Comparison of ENCODE assay signal across 17 cellular contexts in genomic region chr20:5095454-5095853, GRCh38.
"Had no signal": no experiment of that assay in that cellular context is flagged by ENCODE, and none has a peak within 500 bp of the region (broad histone marks: within the 10 kb centered on the region; RNA-seq: fewer than 3 reads in every experiment).

No MANE protein-coding gene starts in this region.

- H3K27me3 Mint-ChIP-seq: activated CD4-positive, alpha-beta memory T cell treated with anti-CD3 and anti-CD28 coated beads, Interleukin-2, amount 10 ng/mL, durations not matched to agents 7 days and 5 days; naive B cell had no signal

- H3K4me3 Mint-ChIP-seq: activated CD4-positive, alpha-beta memory T cell treated with anti-CD3 and anti-CD28 coated beads, Interleukin-2, amount 10 ng/mL, durations not matched to agents 7 days and 5 days had no signal

- H3K27ac Mint-ChIP-seq: activated CD4-positive, alpha-beta memory T cell treated with anti-CD3 and anti-CD28 coated beads, Interleukin-2, amount 10 ng/mL, durations not matched to agents 7 days and 5 days had no signal

- H3K9me3 ChIP-seq: colonic mucosa, esophagus squamous epithelium, psoas muscle, sigmoid colon, SJCRH30, spleen, tibial artery, uterus had no signal

- H3K27me3 ChIP-seq: colonic mucosa, esophagus squamous epithelium, sigmoid colon, SJCRH30, spleen, tibial artery, uterus had no signal

- H3K36me3 ChIP-seq: colonic mucosa had no signal

- H3K4me1 ChIP-seq: colonic mucosa, esophagus squamous epithelium, psoas muscle, sigmoid colon, SJCRH30, tibial artery, uterus had no signal

- H3K4me3 ChIP-seq: colonic mucosa, esophagus squamous epithelium, psoas muscle, sigmoid colon, SJCRH30, spleen, tibial artery, uterus had no signal

- H3K9me3 Mint-ChIP-seq: activated CD4-positive, alpha-beta memory T cell treated with anti-CD3 and anti-CD28 coated beads, Interleukin-2, amount 10 ng/mL, durations not matched to agents 7 days and 5 days; naive B cell had no signal

- DNase-seq: activated CD4-positive, alpha-beta memory T cell treated with anti-CD3 and anti-CD28 coated beads, Interleukin-2, amount 10 ng/mL, durations not matched to agents 7 days and 5 days; activated naive CD4-positive, alpha-beta T cell treated with anti-CD3 and anti-CD28 coated beads, Interleukin-2, amount 50 U/mL, for 16 hours; amniotic stem cell; central memory CD4-positive, alpha-beta T cell; colonic mucosa; effector CD4-positive, alpha-beta T cell; esophagus squamous epithelium; hippocampal formation; mammary epithelial cell; naive B cell; psoas muscle; sigmoid colon; SJCRH30; tibial artery; uterus had no signal

- ATAC-seq: left lobe of liver, psoas muscle had no signal

- H3K27ac ChIP-seq: colonic mucosa, esophagus squamous epithelium, psoas muscle, sigmoid colon, SJCRH30, spleen, tibial artery, uterus had no signal
